ENCODE assay signal across 9 cellular contexts in genomic region chr12:57549203-57549908, GRCh38. TPM values are rescaled to one million over a fixed set of nuclear protein-coding genes. Genes with fewer than 3 reads are reported as not detected.
A peak's percentile ranks its signal among the peaks of the same experiment; 100 is the strongest.
DNase-seq lines count a peak whose midpoint lies in the region; ATAC-seq and TF ChIP-seq lines count a peak whose summit lies in the region.
"Had no signal": no experiment of that assay in that cellular context is flagged by ENCODE, and none has a peak within 500 bp of the region (broad histone marks: within the 10 kb centered on the region; RNA-seq: fewer than 3 reads in every experiment).

No MANE protein-coding gene starts in this region.

- ATAC-seq in GM23338, result peak; percentile 8
- no peak for ATAC-seq in right cardiac atrium
- ATAC-seq in sciatic nerve, result no peak
- no peak for ATAC-seq in GM18517 (IDR thresholded peaks at IDR 0.05; ENCODE audit: unreplicated experiment)

- H3K9me2 ChIP-seq in GM23338 (ENCODE audit: insufficient read depth), result no peaks in the 10 kb centered on the region

- H4K20me1 ChIP-seq in GM23338 (replicated peaks; ENCODE audit: insufficient read depth) (peaks cover 18% of the 10 kb centered on the region), smooth muscle cell (ENCODE audit: low read depth) (peaks cover 19% of the 10 kb centered on the region)

- peaks cover 13% of the 10 kb centered on the region for H3K27me3 Mint-ChIP-seq in GM23338 (ENCODE audit: insufficient read depth, low read depth, poor library complexity)

- H3K4me3 ChIP-seq in GM23338, result peak overlapping the region; percentile 99
- peak overlapping the region; percentile 50 for H3K4me3 ChIP-seq in WERI-Rb-1 (ENCODE audit: low read depth, low read length)
- H3K4me3 ChIP-seq in right cardiac atrium (ENCODE audit: low read length), result peak overlapping the region; percentile 47
- peak overlapping the region; percentile 57 for H3K4me3 ChIP-seq in smooth muscle cell

- TF ChIP-seq CTCF in GM23338 (conservative IDR thresholded peaks at IDR 0.05; ENCODE audit: low read depth in 2 of 2) (no peak), WERI-Rb-1 (IDR thresholded peaks at IDR 0.05; ENCODE audit: low read depth, low read length) (no peak), smooth muscle cell (IDR thresholded peaks at IDR 0.05; ENCODE audit: borderline replicate concordance, insufficient read depth, poor library complexity, severe bottlenecking) (no peak)

- H3K36me3 ChIP-seq in GM23338 (ENCODE audit: insufficient read depth) (no peaks in the 10 kb centered on the region), WERI-Rb-1 (peaks cover 10% of the 10 kb centered on the region), smooth muscle cell (ENCODE audit: low read depth) (no peaks in the 10 kb centered on the region)

- H3K4me3 Mint-ChIP-seq in GM23338, result peak overlapping the region; percentile 79

- H3K27ac ChIP-seq in GM23338 (ENCODE audit: low read depth) (no peak overlapping the region), WERI-Rb-1 (no peak overlapping the region), right cardiac atrium (ENCODE audit: low read length) (no peak overlapping the region), smooth muscle cell (ENCODE audit: low read depth) (no peak overlapping the region)
- H3K27ac ChIP-seq: HL-60 had no signal

- H3K9me3 ChIP-seq in WERI-Rb-1 (ENCODE audit: severe bottlenecking) (no peaks in the 10 kb centered on the region), right cardiac atrium (ENCODE audit: control insufficient read depth, low read length) (no peaks in the 10 kb centered on the region), smooth muscle cell (replicated peaks; ENCODE audit: low read depth) (no peaks in the 10 kb centered on the region)

- H3K4me2 ChIP-seq in GM23338 (peak overlapping the region; percentile 88), smooth muscle cell (peak overlapping the region; percentile 95)

- H3K9me3 Mint-ChIP-seq in GM23338, result no peaks in the 10 kb centered on the region

- H3F3A ChIP-seq in GM23338 (replicated peaks; ENCODE audit: low read depth) (peaks cover 12% of the 10 kb centered on the region), smooth muscle cell (ENCODE audit: low read depth) (peaks cover 24% of the 10 kb centered on the region)

- no peak overlapping the region for H3K27ac Mint-ChIP-seq in GM23338

- peaks cover 3% of the 10 kb centered on the region; the same call in 2 of the 3 replicates for H3K36me3 Mint-ChIP-seq in GM23338 (ENCODE audit: low read depth)

- H3K79me2 ChIP-seq in GM23338 (replicated peaks; ENCODE audit: insufficient read depth), result peaks cover 57% of the 10 kb centered on the region
- H3K79me2 ChIP-seq in smooth muscle cell (ENCODE audit: low read depth), result peaks cover 27% of the 10 kb centered on the region

- H3K9ac ChIP-seq in smooth muscle cell (ENCODE audit: low read depth), result no peak overlapping the region

- H3K4me1 Mint-ChIP-seq in GM23338, result peaks cover 59% of the 10 kb centered on the region

- WGBS in right cardiac atrium, result 35% methylated on average over 13 of the region's 13 CpGs
- WGBS in smooth muscle cell (ENCODE audit: low lambda C conversion rate), result 45% methylated on average over 11 of the region's 13 CpGs

- DNase-seq in GM23338 (ENCODE audit: low spot score), result peak; percentile 42
- no peak for DNase-seq in WERI-Rb-1
- DNase-seq in right cardiac atrium, result no peak
- no peak for DNase-seq in smooth muscle cell (lab: John Stamatoyannopoulos, UW; ENCODE audit: unreplicated experiment)
- DNase-seq in COR-L47 (lab: John Stamatoyannopoulos, UW), result no peak
- DNase-seq in sciatic nerve (ENCODE audit: low spot score), result no peak
- no peak for DNase-seq in stimulated activated CD4-positive, alpha-beta T cell treated with anti-CD3 and anti-CD28 coated beads, Interleukin-4, amount 100 ng/mL, for 4 hours

- H2AFZ ChIP-seq in GM23338, result peak overlapping the region; percentile 88
- H2AFZ ChIP-seq in smooth muscle cell (ENCODE audit: low read depth), result peak overlapping the region; percentile 92

- intact Hi-C loops in right cardiac atrium (cut with DNase I) (no loop called here), sciatic nerve (cut with DNase I) (no loop called here)

- peaks cover 14% of the 10 kb centered on the region for H3K27me3 ChIP-seq in GM23338 (ENCODE audit: insufficient read depth)
- no peaks in the 10 kb centered on the region for H3K27me3 ChIP-seq in WERI-Rb-1 (ENCODE audit: insufficient read depth, low read depth, severe bottlenecking)
- H3K27me3 ChIP-seq in right cardiac atrium (ENCODE audit: control insufficient read depth, insufficient read depth), result no peaks in the 10 kb centered on the region
- H3K27me3 ChIP-seq in smooth muscle cell (ENCODE audit: low read depth), result peaks cover 12% of the 10 kb centered on the region

- H3K4me1 ChIP-seq in GM23338 (ENCODE audit: insufficient read depth) (peaks cover 33% of the 10 kb centered on the region), right cardiac atrium (ENCODE audit: control insufficient read depth, insufficient read depth, low read length) (peaks cover 7% of the 10 kb centered on the region), smooth muscle cell (ENCODE audit: low read depth) (peaks cover 50% of the 10 kb centered on the region)

TF ChIP-seq in GM23338, 12 proteins besides CTCF, POLR2A, EP300 and RAD21:
- TF ChIP-seq CREB1 (CRISPR knock-in tag; IDR thresholded peaks at IDR 0.05; ENCODE audit: low read depth) (no peak), ZNF114 (CRISPR knock-in tag; IDR thresholded peaks at IDR 0.05) (no peak), EZH2phosphoT487 (IDR thresholded peaks at IDR 0.05; ENCODE audit: unreplicated experiment) (no peak), REST (IDR thresholded peaks at IDR 0.05; ENCODE audit: unreplicated experiment) (no peak), JUNB (IDR thresholded peaks at IDR 0.05; ENCODE audit: unreplicated experiment) (no peak), EZH2 (IDR thresholded peaks at IDR 0.05; ENCODE audit: low read depth, unreplicated experiment) (no peak), ZNF331 (CRISPR knock-in tag; IDR thresholded peaks at IDR 0.05; ENCODE audit: low read depth) (no peak), NANOG (IDR thresholded peaks at IDR 0.05; ENCODE audit: borderline replicate concordance) (no peak)

RNA-seq across cellular contexts. Expression of gene KIF5A, which starts 0.5 kb away (rescaled TPM):
- total RNA-seq in GM23338 (2014; rRNA removed; shearing (Covaris generic)), result 16.5 and 21.3 TPM in 2 replicates
- polyA plus RNA-seq in GM23338 (2016; fragmentation: Nextera tagmentation; extraction: Ambion mirVana), result 9.1 and 11.1 TPM in 2 replicates
- total RNA-seq in right cardiac atrium, result under 1 TPM; 0.09 to 0.31 (median 0.20) TPM
- polyA plus RNA-seq in right cardiac atrium, result 0.20 TPM
- 2.2 and 2.8 TPM in 2 replicates for total RNA-seq in smooth muscle cell
- polyA plus RNA-seq in smooth muscle cell, result 0.34 and 0.53 TPM in 2 replicates
- total RNA-seq in sciatic nerve, result 5.6 TPM

RNA-seq across cellular contexts. Expression of gene DCTN2, which starts 2.4 kb away (rescaled TPM):
- 134 and 157 TPM in 2 replicates for total RNA-seq in GM23338 (2014; rRNA removed; shearing (Covaris generic))
- 56.1 and 62.3 TPM in 2 replicates for polyA plus RNA-seq in GM23338 (2016; fragmentation: Nextera tagmentation; extraction: Ambion mirVana)
- 10 to 100 TPM; 88.6 to 92.4 (median 89.5) TPM for total RNA-seq in right cardiac atrium
- polyA plus RNA-seq in right cardiac atrium, result 99.2 TPM
- total RNA-seq in smooth muscle cell, result 88.0 and 107 TPM in 2 replicates
- polyA plus RNA-seq in smooth muscle cell, result 119 and 127 TPM in 2 replicates
- 104 TPM for total RNA-seq in sciatic nerve

RNA-seq across cellular contexts. Expression of gene MBD6, which starts 26.7 kb away (rescaled TPM):
- 12.5 and 16.9 TPM in 2 replicates for total RNA-seq in GM23338 (2014; rRNA removed; shearing (Covaris generic))
- polyA plus RNA-seq in GM23338 (2016; fragmentation: Nextera tagmentation; extraction: Ambion mirVana), result 17.1 and 18.3 TPM in 2 replicates
- 10 to 100 TPM; 35.7 to 50.9 (median 41.6) TPM for total RNA-seq in right cardiac atrium
- polyA plus RNA-seq in right cardiac atrium, result 16.4 TPM
- total RNA-seq in smooth muscle cell, result 3.7 and 9.1 TPM in 2 replicates
- polyA plus RNA-seq in smooth muscle cell, result 11.7 and 18.4 TPM in 2 replicates
- 76.2 TPM for total RNA-seq in sciatic nerve

RNA-seq across cellular contexts. Expression of gene DDIT3, which starts 29.0 kb away (rescaled TPM):
- 3.9 and 4.1 TPM in 2 replicates for total RNA-seq in GM23338 (2014; rRNA removed; shearing (Covaris generic))
- polyA plus RNA-seq in GM23338 (2016; fragmentation: Nextera tagmentation; extraction: Ambion mirVana) (11.7 and 12.5 TPM in 2 replicates), right cardiac atrium (54.6 TPM), smooth muscle cell (27.8 and 43.5 TPM in 2 replicates)
- total RNA-seq in right cardiac atrium (10 to 100 TPM; 21.8 to 34.7 (median 22.3) TPM), smooth muscle cell (25.8 and 28.4 TPM in 2 replicates), sciatic nerve (34.0 TPM)

RNA-seq across cellular contexts. Expression of gene PIP4K2C, which starts 41.6 kb away (rescaled TPM):
- 26.4 and 30.6 TPM in 2 replicates for total RNA-seq in GM23338 (2014; rRNA removed; shearing (Covaris generic))
- polyA plus RNA-seq in GM23338 (2016; fragmentation: Nextera tagmentation; extraction: Ambion mirVana) (10.5 and 10.8 TPM in 2 replicates), right cardiac atrium (8.7 TPM), smooth muscle cell (33.3 and 41.1 TPM in 2 replicates)
- total RNA-seq in right cardiac atrium (10 to 100 TPM; 14.9 to 17.1 (median 15.6) TPM), smooth muscle cell (39.5 and 53.8 TPM in 2 replicates), sciatic nerve (26.0 TPM)

Comparison
In these comparisons a context has a peak if more than half of its experiments do, and no peak if none do; other contexts are left out.
1. H3K4me3 ChIP-seq: peak in every context shown above with its lines; median percentile 99 in GM23338; 57 in smooth muscle cell; 50 in WERI-Rb-1; 47 in right cardiac atrium.